Comparison of ENCODE assay signal across 17 cellular contexts in genomic region chr11:102518296-102519094, GRCh38. TPM values are rescaled to one million over a fixed set of nuclear protein-coding genes. Genes with fewer than 3 reads are reported as not detected.
A peak's percentile ranks its signal among the peaks of the same experiment; 100 is the strongest.
DNase-seq lines count a peak whose midpoint lies in the region; ATAC-seq and TF ChIP-seq lines count a peak whose summit lies in the region.
"Had no signal": no experiment of that assay in that cellular context is flagged by ENCODE, and none has a peak within 500 bp of the region (broad histone marks: within the 10 kb centered on the region; RNA-seq: fewer than 3 reads in every experiment).

No MANE protein-coding gene starts in this region.

- H3K4me3 ChIP-seq in astrocyte of the spinal cord (ENCODE audit: low read depth, low read length) (no peak overlapping the region), iPS DF 6.9 (ENCODE audit: low read length) (no peak overlapping the region)
- H3K4me3 ChIP-seq: tibial nerve had no signal

- DNase-seq in HFFc6, result no peak
- DNase-seq in astrocyte of the spinal cord (ENCODE audit: low read depth, low spot score), result no peak
- peak; percentile 13 for DNase-seq in iPS DF 6.9 (ENCODE audit: low read depth, low spot score)
- no peak for DNase-seq in Right ventricle myocardium superior
- no peak for DNase-seq in activated T-cell treated with anti-CD3 and anti-CD28 coated beads for 4 hours
- DNase-seq: activated CD4-positive, alpha-beta T cell treated with anti-CD3 and anti-CD28 coated beads, Interleukin-2, amount 50 U/mL, for 48 hours; KBM-7; NCI-H1694 treated with DMSO at 0.1 percent for 48 hours; NCI-H526 treated with DMSO at 0.1 percent for 48 hours had no signal

- in situ Hi-C loops in astrocyte of the spinal cord (cut with HindIII; ENCODE audit: low sequenced_read_pairs), result no loop called here

- H3K4me3 Mint-ChIP-seq in HFFc6, result no peak overlapping the region
- H3K4me3 Mint-ChIP-seq: brain; naive thymus-derived CD4-positive, alpha-beta T cell had no signal

- H3K4me1 Mint-ChIP-seq in HFFc6 (ENCODE audit: low read depth), result no peaks in the 10 kb centered on the region

- peak; percentile 44 for TF ChIP-seq CTCF in C4-2B (conservative IDR thresholded peaks at IDR 0.05)
- peak; percentile 50 for TF ChIP-seq CTCF in HFFc6 (IDR thresholded peaks at IDR 0.05)
- peak; percentile 1 for TF ChIP-seq CTCF in astrocyte of the spinal cord (IDR thresholded peaks at IDR 0.05; ENCODE audit: low read depth, low read length)

- H3K4me1 ChIP-seq in iPS DF 6.9 (ENCODE audit: control insufficient read depth, insufficient read depth, low read length), result no peaks in the 10 kb centered on the region
- H3K4me1 ChIP-seq: tibial nerve had no signal

- H3K9me3 Mint-ChIP-seq in HFFc6, result no peaks in the 10 kb centered on the region
- H3K9me3 Mint-ChIP-seq: naive thymus-derived CD4-positive, alpha-beta T cell had no signal

- peaks cover 28% of the 10 kb centered on the region for H3K27me3 Mint-ChIP-seq in HFFc6 (ENCODE audit: insufficient read depth)
- H3K27me3 Mint-ChIP-seq: brain had no signal

- H3K27ac Mint-ChIP-seq in HFFc6, result no peak overlapping the region
- H3K27ac Mint-ChIP-seq: brain had no signal

- intact Hi-C loops in Right ventricle myocardium superior (cut with DNase I), result loop anchor here (10.0 kb wide), 1 partner anchor 474 kb away; the partner anchor contains the start of gene CFAP300

- no peaks in the 10 kb centered on the region; the same call in 1 of the 2 replicates for H3K36me3 Mint-ChIP-seq in HFFc6 (ENCODE audit: low read depth)
- H3K36me3 Mint-ChIP-seq: brain had no signal

- no peak overlapping the region for H3K27ac ChIP-seq in C4-2B
- no peak overlapping the region for H3K27ac ChIP-seq in iPS DF 6.9 (ENCODE audit: low read length)
- H3K27ac ChIP-seq: tibial nerve had no signal

- WGBS in iPS DF 6.9 (ENCODE audit: insufficient coverage, insufficient read length), result no CpG with 5 or more reads among the region's 3 CpGs

- no peaks in the 10 kb centered on the region for H3K36me3 ChIP-seq in iPS DF 6.9 (ENCODE audit: control insufficient read depth, insufficient read depth, low read length)
- H3K36me3 ChIP-seq: tibial nerve had no signal

- no peak for ATAC-seq in HG02759 (IDR thresholded peaks at IDR 0.05; ENCODE audit: unreplicated experiment)
- ATAC-seq in Right ventricle myocardium superior (ENCODE audit: poor library complexity), result no peak
- ATAC-seq in GM21723 (IDR thresholded peaks at IDR 0.05; ENCODE audit: unreplicated experiment), result no peak
- ATAC-seq: left lobe of liver; naive thymus-derived CD4-positive, alpha-beta T cell had no signal

- H3K27me3 ChIP-seq in iPS DF 6.9 (ENCODE audit: control insufficient read depth, insufficient read depth, low read length), result no peaks in the 10 kb centered on the region
- H3K27me3 ChIP-seq: tibial nerve had no signal

- H3K9me3 ChIP-seq in iPS DF 6.9 (ENCODE audit: control insufficient read depth, insufficient read depth, low read length), result no peaks in the 10 kb centered on the region
- H3K9me3 ChIP-seq: tibial nerve had no signal

RNA-seq across cellular contexts. Expression of gene MMP7, which starts 12.1 kb away (rescaled TPM):
- not detected for total RNA-seq in HFFc6 (2021; fragmentation: NEBNext Ultra II Directional; extraction: Animal tissue kit (Norgen Biotek cat#: 25700))
- total RNA-seq in Right ventricle myocardium superior, result not detected
- total RNA-seq: naive thymus-derived CD4-positive, alpha-beta T cell; pulmonary artery endothelial cell; tibial nerve had no signal
